Comparison of ENCODE assay signal across 1 cellular context in the genomic region with DNA sequence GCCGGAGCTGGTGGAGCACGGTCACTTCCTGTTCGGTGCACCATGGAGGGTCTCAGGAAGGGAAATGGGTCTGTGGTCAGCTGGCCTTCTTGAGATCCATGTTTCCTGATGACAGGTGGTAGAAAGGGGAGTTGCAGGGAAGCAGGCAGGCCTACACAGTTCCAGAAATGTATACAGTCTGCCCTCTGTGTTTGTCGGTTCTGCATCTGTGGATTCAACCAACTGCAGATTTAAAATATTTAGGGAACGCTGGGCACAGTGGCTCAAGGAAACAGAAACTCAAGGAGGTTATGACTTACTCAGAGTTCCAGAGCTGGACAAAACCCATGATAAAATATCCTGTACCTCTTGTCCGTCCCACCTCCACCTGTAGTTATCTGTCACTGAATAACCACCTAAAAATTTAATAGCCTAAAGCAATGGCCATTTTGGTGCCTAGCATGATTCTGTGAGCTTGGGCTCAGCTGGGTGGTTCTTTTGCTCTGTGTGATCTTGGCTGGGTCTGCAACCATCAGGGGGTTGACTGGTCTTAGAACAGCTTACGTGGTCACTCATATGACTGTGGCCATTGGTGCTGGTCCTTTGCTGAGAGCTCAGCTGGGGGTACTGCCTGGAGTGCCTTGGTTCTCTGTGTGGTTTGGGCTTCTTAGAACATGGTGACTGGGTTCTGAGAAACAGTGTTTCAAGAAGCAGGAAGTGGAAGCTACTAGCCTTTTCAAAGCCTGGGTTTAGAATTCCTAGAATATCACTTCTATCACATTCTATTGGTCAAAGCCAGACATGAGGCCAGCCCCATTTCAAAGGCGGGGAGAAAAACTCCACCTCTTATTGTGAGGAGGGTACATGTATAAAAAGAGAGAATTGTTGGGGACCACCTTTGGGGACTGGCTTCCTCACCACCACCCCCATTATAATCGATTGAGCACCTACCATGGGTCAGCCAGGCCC.
TF ChIP-seq lines count a peak whose summit lies in the region.

No MANE protein-coding gene starts in this region.

TF ChIP-seq in HepG2, 621 proteins besides CTCF, POLR2A, EP300 and RAD21 (continued from another document):
- TF ChIP-seq, protein P1, sequence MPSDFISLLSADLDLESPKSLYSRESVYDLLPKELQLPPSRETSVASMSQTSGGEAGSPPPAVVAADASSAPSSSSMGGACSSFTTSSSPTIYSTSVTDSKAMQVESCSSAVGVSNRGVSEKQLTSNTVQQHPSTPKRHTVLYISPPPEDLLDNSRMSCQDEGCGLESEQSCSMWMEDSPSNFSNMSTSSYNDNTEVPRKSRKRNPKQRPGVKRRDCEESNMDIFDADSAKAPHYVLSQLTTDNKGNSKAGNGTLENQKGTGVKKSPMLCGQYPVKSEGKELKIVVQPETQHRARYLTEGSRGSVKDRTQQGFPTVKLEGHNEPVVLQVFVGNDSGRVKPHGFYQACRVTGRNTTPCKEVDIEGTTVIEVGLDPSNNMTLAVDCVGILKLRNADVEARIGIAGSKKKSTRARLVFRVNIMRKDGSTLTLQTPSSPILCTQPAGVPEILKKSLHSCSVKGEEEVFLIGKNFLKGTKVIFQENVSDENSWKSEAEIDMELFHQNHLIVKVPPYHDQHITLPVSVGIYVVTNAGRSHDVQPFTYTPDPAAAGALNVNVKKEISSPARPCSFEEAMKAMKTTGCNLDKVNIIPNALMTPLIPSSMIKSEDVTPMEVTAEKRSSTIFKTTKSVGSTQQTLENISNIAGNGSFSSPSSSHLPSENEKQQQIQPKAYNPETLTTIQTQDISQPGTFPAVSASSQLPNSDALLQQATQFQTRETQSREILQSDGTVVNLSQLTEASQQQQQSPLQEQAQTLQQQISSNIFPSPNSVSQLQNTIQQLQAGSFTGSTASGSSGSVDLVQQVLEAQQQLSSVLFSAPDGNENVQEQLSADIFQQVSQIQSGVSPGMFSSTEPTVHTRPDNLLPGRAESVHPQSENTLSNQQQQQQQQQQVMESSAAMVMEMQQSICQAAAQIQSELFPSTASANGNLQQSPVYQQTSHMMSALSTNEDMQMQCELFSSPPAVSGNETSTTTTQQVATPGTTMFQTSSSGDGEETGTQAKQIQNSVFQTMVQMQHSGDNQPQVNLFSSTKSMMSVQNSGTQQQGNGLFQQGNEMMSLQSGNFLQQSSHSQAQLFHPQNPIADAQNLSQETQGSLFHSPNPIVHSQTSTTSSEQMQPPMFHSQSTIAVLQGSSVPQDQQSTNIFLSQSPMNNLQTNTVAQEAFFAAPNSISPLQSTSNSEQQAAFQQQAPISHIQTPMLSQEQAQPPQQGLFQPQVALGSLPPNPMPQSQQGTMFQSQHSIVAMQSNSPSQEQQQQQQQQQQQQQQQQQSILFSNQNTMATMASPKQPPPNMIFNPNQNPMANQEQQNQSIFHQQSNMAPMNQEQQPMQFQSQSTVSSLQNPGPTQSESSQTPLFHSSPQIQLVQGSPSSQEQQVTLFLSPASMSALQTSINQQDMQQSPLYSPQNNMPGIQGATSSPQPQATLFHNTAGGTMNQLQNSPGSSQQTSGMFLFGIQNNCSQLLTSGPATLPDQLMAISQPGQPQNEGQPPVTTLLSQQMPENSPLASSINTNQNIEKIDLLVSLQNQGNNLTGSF (CRISPR knock-in tag; IDR thresholded peaks at IDR 0.05), result no peak
